1 cellular context compared by ENCODE assay signal in the genomic region with DNA sequence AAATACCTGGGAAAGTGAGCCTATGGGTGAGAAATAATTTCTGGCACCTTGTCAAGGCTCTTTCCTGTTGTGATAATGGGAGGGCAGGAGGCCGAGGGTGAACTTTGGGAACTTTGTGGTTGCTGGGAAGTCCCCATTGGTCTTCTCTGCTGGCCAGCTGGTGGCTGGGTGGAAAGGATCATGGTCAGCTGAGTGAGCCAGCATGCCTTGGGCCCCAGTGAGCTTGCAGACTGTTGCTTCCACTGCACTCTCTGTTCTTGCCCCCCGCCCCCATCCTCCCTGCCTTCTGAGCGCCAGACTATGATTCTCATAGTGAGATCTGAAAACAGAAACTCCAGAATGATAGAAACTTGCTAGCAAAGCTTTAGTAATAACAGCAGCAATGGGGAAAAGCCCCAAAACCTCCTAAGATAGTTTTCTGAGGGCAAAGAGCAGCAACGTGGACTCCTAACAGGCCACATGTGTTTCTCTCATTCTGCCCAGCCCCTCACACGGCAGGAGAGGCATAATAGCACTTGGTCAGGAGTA.
TF ChIP-seq lines count a peak whose summit lies in the region.

No MANE protein-coding gene starts in this region.

TF ChIP-seq in GM12878, 131 proteins besides CTCF, POLR2A, EP300 and RAD21 (continued from another document and continues in another):
- TF ChIP-seq, protein P1, sequence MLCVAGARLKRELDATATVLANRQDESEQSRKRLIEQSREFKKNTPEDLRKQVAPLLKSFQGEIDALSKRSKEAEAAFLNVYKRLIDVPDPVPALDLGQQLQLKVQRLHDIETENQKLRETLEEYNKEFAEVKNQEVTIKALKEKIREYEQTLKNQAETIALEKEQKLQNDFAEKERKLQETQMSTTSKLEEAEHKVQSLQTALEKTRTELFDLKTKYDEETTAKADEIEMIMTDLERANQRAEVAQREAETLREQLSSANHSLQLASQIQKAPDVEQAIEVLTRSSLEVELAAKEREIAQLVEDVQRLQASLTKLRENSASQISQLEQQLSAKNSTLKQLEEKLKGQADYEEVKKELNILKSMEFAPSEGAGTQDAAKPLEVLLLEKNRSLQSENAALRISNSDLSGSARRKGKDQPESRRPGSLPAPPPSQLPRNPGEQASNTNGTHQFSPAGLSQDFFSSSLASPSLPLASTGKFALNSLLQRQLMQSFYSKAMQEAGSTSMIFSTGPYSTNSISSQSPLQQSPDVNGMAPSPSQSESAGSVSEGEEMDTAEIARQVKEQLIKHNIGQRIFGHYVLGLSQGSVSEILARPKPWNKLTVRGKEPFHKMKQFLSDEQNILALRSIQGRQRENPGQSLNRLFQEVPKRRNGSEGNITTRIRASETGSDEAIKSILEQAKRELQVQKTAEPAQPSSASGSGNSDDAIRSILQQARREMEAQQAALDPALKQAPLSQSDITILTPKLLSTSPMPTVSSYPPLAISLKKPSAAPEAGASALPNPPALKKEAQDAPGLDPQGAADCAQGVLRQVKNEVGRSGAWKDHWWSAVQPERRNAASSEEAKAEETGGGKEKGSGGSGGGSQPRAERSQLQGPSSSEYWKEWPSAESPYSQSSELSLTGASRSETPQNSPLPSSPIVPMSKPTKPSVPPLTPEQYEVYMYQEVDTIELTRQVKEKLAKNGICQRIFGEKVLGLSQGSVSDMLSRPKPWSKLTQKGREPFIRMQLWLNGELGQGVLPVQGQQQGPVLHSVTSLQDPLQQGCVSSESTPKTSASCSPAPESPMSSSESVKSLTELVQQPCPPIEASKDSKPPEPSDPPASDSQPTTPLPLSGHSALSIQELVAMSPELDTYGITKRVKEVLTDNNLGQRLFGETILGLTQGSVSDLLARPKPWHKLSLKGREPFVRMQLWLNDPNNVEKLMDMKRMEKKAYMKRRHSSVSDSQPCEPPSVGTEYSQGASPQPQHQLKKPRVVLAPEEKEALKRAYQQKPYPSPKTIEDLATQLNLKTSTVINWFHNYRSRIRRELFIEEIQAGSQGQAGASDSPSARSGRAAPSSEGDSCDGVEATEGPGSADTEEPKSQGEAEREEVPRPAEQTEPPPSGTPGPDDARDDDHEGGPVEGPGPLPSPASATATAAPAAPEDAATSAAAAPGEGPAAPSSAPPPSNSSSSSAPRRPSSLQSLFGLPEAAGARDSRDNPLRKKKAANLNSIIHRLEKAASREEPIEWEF (IDR thresholded peaks at IDR 0.05; ENCODE audit: insufficient replicate concordance, low read depth, low read length) = peak; percentile 81
- TF ChIP-seq, protein P2, sequence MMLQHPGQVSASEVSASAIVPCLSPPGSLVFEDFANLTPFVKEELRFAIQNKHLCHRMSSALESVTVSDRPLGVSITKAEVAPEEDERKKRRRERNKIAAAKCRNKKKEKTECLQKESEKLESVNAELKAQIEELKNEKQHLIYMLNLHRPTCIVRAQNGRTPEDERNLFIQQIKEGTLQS (IDR thresholded peaks at IDR 0.05; ENCODE audit: borderline replicate concordance, extremely low read depth, low read depth, low read length) = no peak
- TF ChIP-seq, protein P3, sequence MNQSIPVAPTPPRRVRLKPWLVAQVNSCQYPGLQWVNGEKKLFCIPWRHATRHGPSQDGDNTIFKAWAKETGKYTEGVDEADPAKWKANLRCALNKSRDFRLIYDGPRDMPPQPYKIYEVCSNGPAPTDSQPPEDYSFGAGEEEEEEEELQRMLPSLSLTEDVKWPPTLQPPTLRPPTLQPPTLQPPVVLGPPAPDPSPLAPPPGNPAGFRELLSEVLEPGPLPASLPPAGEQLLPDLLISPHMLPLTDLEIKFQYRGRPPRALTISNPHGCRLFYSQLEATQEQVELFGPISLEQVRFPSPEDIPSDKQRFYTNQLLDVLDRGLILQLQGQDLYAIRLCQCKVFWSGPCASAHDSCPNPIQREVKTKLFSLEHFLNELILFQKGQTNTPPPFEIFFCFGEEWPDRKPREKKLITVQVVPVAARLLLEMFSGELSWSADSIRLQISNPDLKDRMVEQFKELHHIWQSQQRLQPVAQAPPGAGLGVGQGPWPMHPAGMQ (IDR thresholded peaks at IDR 0.05; ENCODE audit: borderline replicate concordance) = no peak; the same call in 1 of the 2 replicates
- TF ChIP-seq ZNF274 (IDR thresholded peaks at IDR 0.05; ENCODE audit: insufficient read depth, insufficient read length) (no peak), NR2C1 (IDR thresholded peaks at IDR 0.05) (no peak), SP1 (IDR thresholded peaks at IDR 0.05; ENCODE audit: low read depth, low read length) (peak; percentile 67), RFX5 (IDR thresholded peaks at IDR 0.05; ENCODE audit: low read depth, low read length) (no peak), POLR2AphosphoS2 (IDR thresholded peaks at IDR 0.05; ENCODE audit: low read depth, low read length) (no peak), KDM1A (IDR thresholded peaks at IDR 0.05; ENCODE audit: borderline replicate concordance) (no peak), CHD4 (IDR thresholded peaks at IDR 0.05) (no peak; the same call in 1 of the 2 replicates), SREBF1 (IDR thresholded peaks at IDR 0.05; ENCODE audit: low read length) (no peak), FOXK2 (IDR thresholded peaks at IDR 0.05) (no peak), ETV6 (conservative IDR thresholded peaks at IDR 0.05 in 1 of 2, IDR thresholded peaks at IDR 0.05 in 1 of 2; ENCODE audit: borderline replicate concordance in 1 of 2, low read depth in 1 of 2) (peak in 1 of 2 experiments; percentile 86; a peak in 2 of 4 replicates), HDAC2 (IDR thresholded peaks at IDR 0.05) (no peak), SIN3A (IDR thresholded peaks at IDR 0.05; ENCODE audit: low read depth, low read length) (no peak), JUNB (IDR thresholded peaks at IDR 0.05) (peak; percentile 98), NRF1 (conservative IDR thresholded peaks at IDR 0.05; ENCODE audit: low read depth, low read length) (no peak), SPI1 (IDR thresholded peaks at IDR 0.05; ENCODE audit: borderline replicate concordance, insufficient read depth, low read depth, low read length) (no peak), ATF7 (IDR thresholded peaks at IDR 0.05; ENCODE audit: low read depth) (peak; percentile 78), TCF3 (IDR thresholded peaks at IDR 0.05; ENCODE audit: borderline replicate concordance, insufficient read depth, low read depth, low read length) (peak; percentile 93), KLF5 (IDR thresholded peaks at IDR 0.05; ENCODE audit: partially characterized antibody) (peak; percentile 80), TCF12 (IDR thresholded peaks at IDR 0.05; ENCODE audit: low read depth, low read length) (peak; percentile 97), SUZ12 (IDR thresholded peaks at IDR 0.05; ENCODE audit: unreplicated experiment) (no peak), YBX1 (IDR thresholded peaks at IDR 0.05) (no peak), BHLHE40 (IDR thresholded peaks at IDR 0.05; ENCODE audit: borderline replicate concordance in 1 of 2, low read depth in 2 of 2, low read length in 1 of 2) (peak; percentile 76 to 78), SIX5 (IDR thresholded peaks at IDR 0.05; ENCODE audit: low read depth, low read length, severe bottlenecking) (no peak), MEF2A (IDR thresholded peaks at IDR 0.05; ENCODE audit: insufficient read depth, low read depth, low read length) (peak; percentile 90), SUPT20H (IDR thresholded peaks at IDR 0.05; ENCODE audit: borderline replicate concordance, control insufficient read depth, low read depth, low read length) (no peak), SMC3 (IDR thresholded peaks at IDR 0.05; ENCODE audit: borderline replicate concordance, low read length) (peak; percentile 2; the same call in 1 of the 2 replicates), LARP7 (IDR thresholded peaks at IDR 0.05) (peak; percentile 40; the same call in 1 of the 2 replicates), PAX8 (IDR thresholded peaks at IDR 0.05) (no peak), CREB1 (IDR thresholded peaks at IDR 0.05; ENCODE audit: low read depth) (no peak), ZNF217 (IDR thresholded peaks at IDR 0.05) (0 out of 2 replicates have a peak, but pooled peaks have one; percentile 32), POLR2AphosphoS5 (IDR thresholded peaks at IDR 0.05; ENCODE audit: low read length) (peak; percentile 47; the same call in 1 of the 2 replicates)
- TF ChIP-seq, protein P4, sequence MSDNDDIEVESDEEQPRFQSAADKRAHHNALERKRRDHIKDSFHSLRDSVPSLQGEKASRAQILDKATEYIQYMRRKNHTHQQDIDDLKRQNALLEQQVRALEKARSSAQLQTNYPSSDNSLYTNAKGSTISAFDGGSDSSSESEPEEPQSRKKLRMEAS (IDR thresholded peaks at IDR 0.05; ENCODE audit: low read depth, low read length) = peak; percentile 82; the same call in 1 of the 2 replicates
- TF ChIP-seq, protein P5, sequence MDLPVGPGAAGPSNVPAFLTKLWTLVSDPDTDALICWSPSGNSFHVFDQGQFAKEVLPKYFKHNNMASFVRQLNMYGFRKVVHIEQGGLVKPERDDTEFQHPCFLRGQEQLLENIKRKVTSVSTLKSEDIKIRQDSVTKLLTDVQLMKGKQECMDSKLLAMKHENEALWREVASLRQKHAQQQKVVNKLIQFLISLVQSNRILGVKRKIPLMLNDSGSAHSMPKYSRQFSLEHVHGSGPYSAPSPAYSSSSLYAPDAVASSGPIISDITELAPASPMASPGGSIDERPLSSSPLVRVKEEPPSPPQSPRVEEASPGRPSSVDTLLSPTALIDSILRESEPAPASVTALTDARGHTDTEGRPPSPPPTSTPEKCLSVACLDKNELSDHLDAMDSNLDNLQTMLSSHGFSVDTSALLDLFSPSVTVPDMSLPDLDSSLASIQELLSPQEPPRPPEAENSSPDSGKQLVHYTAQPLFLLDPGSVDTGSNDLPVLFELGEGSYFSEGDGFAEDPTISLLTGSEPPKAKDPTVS (IDR thresholded peaks at IDR 0.05; ENCODE audit: low read depth, low read length) = peak; percentile 32; the same call in 1 of the 2 replicates
- TF ChIP-seq, protein P6, sequence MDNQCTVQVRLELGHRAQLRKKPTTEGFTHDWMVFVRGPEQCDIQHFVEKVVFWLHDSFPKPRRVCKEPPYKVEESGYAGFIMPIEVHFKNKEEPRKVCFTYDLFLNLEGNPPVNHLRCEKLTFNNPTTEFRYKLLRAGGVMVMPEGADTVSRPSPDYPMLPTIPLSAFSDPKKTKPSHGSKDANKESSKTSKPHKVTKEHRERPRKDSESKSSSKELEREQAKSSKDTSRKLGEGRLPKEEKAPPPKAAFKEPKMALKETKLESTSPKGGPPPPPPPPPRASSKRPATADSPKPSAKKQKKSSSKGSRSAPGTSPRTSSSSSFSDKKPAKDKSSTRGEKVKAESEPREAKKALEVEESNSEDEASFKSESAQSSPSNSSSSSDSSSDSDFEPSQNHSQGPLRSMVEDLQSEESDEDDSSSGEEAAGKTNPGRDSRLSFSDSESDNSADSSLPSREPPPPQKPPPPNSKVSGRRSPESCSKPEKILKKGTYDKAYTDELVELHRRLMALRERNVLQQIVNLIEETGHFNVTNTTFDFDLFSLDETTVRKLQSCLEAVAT (IDR thresholded peaks at IDR 0.05) = peak; percentile 71; the same call in 1 of the 2 replicates
- TF ChIP-seq, protein P7, sequence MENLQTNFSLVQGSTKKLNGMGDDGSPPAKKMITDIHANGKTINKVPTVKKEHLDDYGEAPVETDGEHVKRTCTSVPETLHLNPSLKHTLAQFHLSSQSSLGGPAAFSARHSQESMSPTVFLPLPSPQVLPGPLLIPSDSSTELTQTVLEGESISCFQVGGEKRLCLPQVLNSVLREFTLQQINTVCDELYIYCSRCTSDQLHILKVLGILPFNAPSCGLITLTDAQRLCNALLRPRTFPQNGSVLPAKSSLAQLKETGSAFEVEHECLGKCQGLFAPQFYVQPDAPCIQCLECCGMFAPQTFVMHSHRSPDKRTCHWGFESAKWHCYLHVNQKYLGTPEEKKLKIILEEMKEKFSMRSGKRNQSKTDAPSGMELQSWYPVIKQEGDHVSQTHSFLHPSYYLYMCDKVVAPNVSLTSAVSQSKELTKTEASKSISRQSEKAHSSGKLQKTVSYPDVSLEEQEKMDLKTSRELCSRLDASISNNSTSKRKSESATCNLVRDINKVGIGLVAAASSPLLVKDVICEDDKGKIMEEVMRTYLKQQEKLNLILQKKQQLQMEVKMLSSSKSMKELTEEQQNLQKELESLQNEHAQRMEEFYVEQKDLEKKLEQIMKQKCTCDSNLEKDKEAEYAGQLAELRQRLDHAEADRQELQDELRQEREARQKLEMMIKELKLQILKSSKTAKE (IDR thresholded peaks at IDR 0.05; ENCODE audit: low read depth, poor library complexity, severe bottlenecking) = peak; percentile 100
- TF ChIP-seq, protein P8, sequence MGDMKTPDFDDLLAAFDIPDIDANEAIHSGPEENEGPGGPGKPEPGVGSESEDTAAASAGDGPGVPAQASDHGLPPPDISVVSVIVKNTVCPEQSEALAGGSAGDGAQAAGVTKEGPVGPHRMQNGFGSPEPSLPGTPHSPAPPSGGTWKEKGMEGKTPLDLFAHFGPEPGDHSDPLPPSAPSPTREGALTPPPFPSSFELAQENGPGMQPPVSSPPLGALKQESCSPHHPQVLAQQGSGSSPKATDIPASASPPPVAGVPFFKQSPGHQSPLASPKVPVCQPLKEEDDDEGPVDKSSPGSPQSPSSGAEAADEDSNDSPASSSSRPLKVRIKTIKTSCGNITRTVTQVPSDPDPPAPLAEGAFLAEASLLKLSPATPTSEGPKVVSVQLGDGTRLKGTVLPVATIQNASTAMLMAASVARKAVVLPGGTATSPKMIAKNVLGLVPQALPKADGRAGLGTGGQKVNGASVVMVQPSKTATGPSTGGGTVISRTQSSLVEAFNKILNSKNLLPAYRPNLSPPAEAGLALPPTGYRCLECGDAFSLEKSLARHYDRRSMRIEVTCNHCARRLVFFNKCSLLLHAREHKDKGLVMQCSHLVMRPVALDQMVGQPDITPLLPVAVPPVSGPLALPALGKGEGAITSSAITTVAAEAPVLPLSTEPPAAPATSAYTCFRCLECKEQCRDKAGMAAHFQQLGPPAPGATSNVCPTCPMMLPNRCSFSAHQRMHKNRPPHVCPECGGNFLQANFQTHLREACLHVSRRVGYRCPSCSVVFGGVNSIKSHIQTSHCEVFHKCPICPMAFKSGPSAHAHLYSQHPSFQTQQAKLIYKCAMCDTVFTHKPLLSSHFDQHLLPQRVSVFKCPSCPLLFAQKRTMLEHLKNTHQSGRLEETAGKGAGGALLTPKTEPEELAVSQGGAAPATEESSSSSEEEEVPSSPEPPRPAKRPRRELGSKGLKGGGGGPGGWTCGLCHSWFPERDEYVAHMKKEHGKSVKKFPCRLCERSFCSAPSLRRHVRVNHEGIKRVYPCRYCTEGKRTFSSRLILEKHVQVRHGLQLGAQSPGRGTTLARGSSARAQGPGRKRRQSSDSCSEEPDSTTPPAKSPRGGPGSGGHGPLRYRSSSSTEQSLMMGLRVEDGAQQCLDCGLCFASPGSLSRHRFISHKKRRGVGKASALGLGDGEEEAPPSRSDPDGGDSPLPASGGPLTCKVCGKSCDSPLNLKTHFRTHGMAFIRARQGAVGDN (IDR thresholded peaks at IDR 0.05) = peak; percentile 77
- TF ChIP-seq, protein P9, sequence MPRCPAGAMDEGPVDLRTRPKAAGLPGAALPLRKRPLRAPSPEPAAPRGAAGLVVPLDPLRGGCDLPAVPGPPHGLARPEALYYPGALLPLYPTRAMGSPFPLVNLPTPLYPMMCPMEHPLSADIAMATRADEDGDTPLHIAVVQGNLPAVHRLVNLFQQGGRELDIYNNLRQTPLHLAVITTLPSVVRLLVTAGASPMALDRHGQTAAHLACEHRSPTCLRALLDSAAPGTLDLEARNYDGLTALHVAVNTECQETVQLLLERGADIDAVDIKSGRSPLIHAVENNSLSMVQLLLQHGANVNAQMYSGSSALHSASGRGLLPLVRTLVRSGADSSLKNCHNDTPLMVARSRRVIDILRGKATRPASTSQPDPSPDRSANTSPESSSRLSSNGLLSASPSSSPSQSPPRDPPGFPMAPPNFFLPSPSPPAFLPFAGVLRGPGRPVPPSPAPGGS (IDR thresholded peaks at IDR 0.05; ENCODE audit: borderline replicate concordance, insufficient read depth, low read depth, low read length, poor library complexity, severe bottlenecking) = peak; percentile 98
